In genomic region chr3:43106293-43106628, GRCh38 we compare ENCODE assay signal across 8 cellular contexts. TPM values are rescaled to one million over a fixed set of nuclear protein-coding genes. Genes with fewer than 3 reads are reported as not detected.
DNase-seq lines count a peak whose midpoint lies in the region; ATAC-seq and TF ChIP-seq lines count a peak whose summit lies in the region.

No MANE protein-coding gene starts in this region.

- peak overlapping the region; percentile 88 for H3K4me3 Mint-ChIP-seq in glutamatergic neuron (ENCODE audit: unreplicated experiment)

- no peaks in the 10 kb centered on the region for H3K27me3 ChIP-seq in SJCRH30

- ATAC-seq in GM21360 (IDR thresholded peaks at IDR 0.05; ENCODE audit: unreplicated experiment) (peak; percentile 27), HG03196 (IDR thresholded peaks at IDR 0.05; ENCODE audit: unreplicated experiment) (no peak), HG02642 (IDR thresholded peaks at IDR 0.05; ENCODE audit: poor library complexity, unreplicated experiment) (no peak), HG03342 (IDR thresholded peaks at IDR 0.05; ENCODE audit: unreplicated experiment) (no peak)

- no peaks in the 10 kb centered on the region for H3K4me1 ChIP-seq in SJCRH30

- no peaks in the 10 kb centered on the region for H3K9me3 ChIP-seq in SJCRH30 (replicated peaks)

- no peaks in the 10 kb centered on the region for H3K36me3 ChIP-seq in SJCRH30

- H3K9me3 Mint-ChIP-seq in glutamatergic neuron (ENCODE audit: unreplicated experiment) = peaks cover 5% of the 10 kb centered on the region

- H3K27ac ChIP-seq in SJCRH30 = no peak overlapping the region

- H3K4me3 ChIP-seq in SJCRH30 (peak overlapping the region; percentile 49), retinal pigment epithelial cell (ENCODE audit: low read length) (peak overlapping the region; percentile 44)

- no peak for TF ChIP-seq CTCF in glutamatergic neuron (IDR thresholded peaks at IDR 0.05; ENCODE audit: partially characterized antibody, unreplicated experiment)
- no peak for TF ChIP-seq CTCF in retinal pigment epithelial cell (conservative IDR thresholded peaks at IDR 0.05; ENCODE audit: low read depth, low read length)

- DNase-seq in SJCRH30 (no peak), glutamatergic neuron (peak; percentile 49), retinal pigment epithelial cell (ENCODE audit: low read depth) (no peak), activated gamma-delta T cell treated with Interleukin-2 at 50 U/mL for 16 hours (no peak)

- H3K36me3 Mint-ChIP-seq in glutamatergic neuron (ENCODE audit: unreplicated experiment) = peaks cover 5% of the 10 kb centered on the region

- H3K4me1 Mint-ChIP-seq in glutamatergic neuron (ENCODE audit: low read depth, unreplicated experiment) = peaks cover 18% of the 10 kb centered on the region

- peak overlapping the region; percentile 96 for H3K27ac Mint-ChIP-seq in glutamatergic neuron (ENCODE audit: unreplicated experiment)

- H3K27me3 Mint-ChIP-seq in glutamatergic neuron (ENCODE audit: unreplicated experiment) = peaks cover 2% of the 10 kb centered on the region

RNA-seq across cellular contexts. Expression of gene POMGNT2, which starts 0.4 kb away (rescaled TPM):
- 1.3 and 1.8 TPM in 2 replicates for total RNA-seq in SJCRH30 (2014; rRNA removed; shearing (Covaris generic))
- 31.1 TPM for total RNA-seq in glutamatergic neuron (ENCODE audit: unreplicated experiment)

Comparison
In these comparisons a context has a peak if more than half of its experiments do, and no peak if none do; other contexts are left out.
1. RNA of gene POMGNT2, which starts 0.4 kb away (total RNA-seq): 31.1 TPM in glutamatergic neuron (single experiment); 1.3 to 1.8 TPM in SJCRH30; every median in the first group is over 10 times any median in the second.